In the genomic region with DNA sequence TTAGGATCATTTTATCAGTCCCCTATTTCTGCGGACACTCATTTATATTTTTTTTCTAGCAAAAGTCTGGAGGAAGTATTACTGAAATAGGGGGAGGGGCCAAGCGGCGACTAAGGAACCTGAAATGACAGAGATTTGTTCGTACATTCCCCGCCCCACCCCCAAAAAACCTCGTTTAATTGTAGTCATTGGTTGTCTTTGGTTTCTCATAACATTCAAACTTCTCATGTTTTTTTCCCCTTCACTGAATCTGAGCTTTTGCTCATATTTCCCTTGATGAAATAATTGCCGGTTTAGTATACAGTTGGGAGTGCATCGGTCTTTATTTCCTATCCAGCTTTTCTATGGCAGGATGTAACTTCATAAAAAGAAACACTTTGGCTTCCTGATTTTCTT, we compare ENCODE assay signal across 8 cellular contexts. TPM values are rescaled to one million over a fixed set of nuclear protein-coding genes. Genes with fewer than 3 reads are reported as not detected.
DNase-seq lines count a peak whose midpoint lies in the region; ATAC-seq, FAIRE-seq and TF ChIP-seq lines count a peak whose summit lies in the region.

No MANE protein-coding gene starts in this region.

- TF ChIP-seq CTCF in A549 (IDR thresholded peaks at IDR 0.05) (no peak), endothelial cell (IDR thresholded peaks at IDR 0.05; ENCODE audit: unreplicated experiment) (no peak)

- H3K9me3 Mint-ChIP-seq in IgD-negative memory B cell (no peaks in the 10 kb centered on the region), endothelial cell (ENCODE audit: unreplicated experiment) (no peaks in the 10 kb centered on the region)

- H3K36me3 Mint-ChIP-seq in IgD-negative memory B cell = no peaks in the 10 kb centered on the region
- H3K36me3 Mint-ChIP-seq in endothelial cell (ENCODE audit: low read depth, unreplicated experiment) = peaks cover 7% of the 10 kb centered on the region

- 7% methylated on average over 8 of the region's 8 CpGs for WGBS in A549 (ENCODE audit: missing lambda C conversion rate)

- H3K4me1 Mint-ChIP-seq in IgD-negative memory B cell = peaks cover 22 to 27% (median 26%) of the 10 kb centered on the region in 3 donors
- peaks cover 47% of the 10 kb centered on the region for H3K4me1 Mint-ChIP-seq in endothelial cell (ENCODE audit: unreplicated experiment)

- H3K27me3 Mint-ChIP-seq in IgD-negative memory B cell (peaks cover 2% of the 10 kb centered on the region), endothelial cell (ENCODE audit: unreplicated experiment) (peaks cover 25% of the 10 kb centered on the region)

- peak overlapping the region; percentile 64 to 94 (median 93) for H3K27ac Mint-ChIP-seq in IgD-negative memory B cell
- peak overlapping the region; percentile 98 for H3K27ac Mint-ChIP-seq in endothelial cell (ENCODE audit: unreplicated experiment)

- no peak for FAIRE-seq in A549 (lab: Jason Lieb, UNC)

- TF ChIP-seq EP300 in A549 (IDR thresholded peaks at IDR 0.05) = no peak

- H3K9me3 ChIP-seq in A549 = no peaks in the 10 kb centered on the region

- H3K4me1 ChIP-seq in A549 = no peaks in the 10 kb centered on the region

- H3K27ac ChIP-seq in A549 = no peak overlapping the region

- POLR2A ChIA-PET in A549 (lab: Yijun Ruan, JAX) = no interaction called here

- TF ChIP-seq RAD21 in A549 (conservative IDR thresholded peaks at IDR 0.05 in 1 of 2, IDR thresholded peaks at IDR 0.05 in 1 of 2) = no peak

- H3K4me2 ChIP-seq in A549 = peak overlapping the region; percentile 96

- no peak for DNase-seq in A549 (ENCODE audit: low read depth in 1 of 2, low spot score in 1 of 2)
- DNase-seq in activated CD4-positive, alpha-beta T cell treated with anti-CD3 and anti-CD28 coated beads, Interleukin-2, amount 50 U/mL, for 24 hours (ENCODE audit: low read depth in 1 of 2, low spot score in 1 of 2) = peak; percentile 37 to 69
- peak; percentile 43 for DNase-seq in endothelial cell (ENCODE audit: low spot score)
- DNase-seq in pons (ENCODE audit: low spot score) = peak; percentile 24
- no peak for DNase-seq in NCI-H510A (lab: John Stamatoyannopoulos, UW)

- H3K4me3 ChIP-seq in A549 = peak overlapping the region; percentile 77

- CTCF ChIA-PET in A549 (lab: Yijun Ruan, JAX) = interaction anchor here (0.8 to 1.2 kb wide), 3 partner anchors 9 to 169 kb away, joined by 3 to 4 read pairs (median 4); no protein-coding TSS in a partner anchor

- H3K4me3 Mint-ChIP-seq in IgD-negative memory B cell (peak overlapping the region; percentile 87 to 99 (median 98)), endothelial cell (ENCODE audit: unreplicated experiment) (peak overlapping the region; percentile 95)

- ATAC-seq in A549 (no peak), HG02763 (IDR thresholded peaks at IDR 0.05; ENCODE audit: unreplicated experiment) (no peak), GM21528 (IDR thresholded peaks at IDR 0.05; ENCODE audit: low FRiP score, unreplicated experiment) (no peak)

- no peak for TF ChIP-seq POLR2A in A549 (IDR thresholded peaks at IDR 0.05; ENCODE audit: low read length)

TF ChIP-seq in A549, 52 proteins besides CTCF, POLR2A, EP300 and RAD21:
- no peak for TF ChIP-seq ZC3H11A (IDR thresholded peaks at IDR 0.05)
- TF ChIP-seq CBX8 (IDR thresholded peaks at IDR 0.05) = 0 out of 2 replicates have a peak, but pooled peaks have one; percentile 45
- no peak for TF ChIP-seq HOXB5 (CRISPR knock-in tag; IDR thresholded peaks at IDR 0.05)

RNA-seq across cellular contexts. Expression of a gene that starts 0.8 kb away (rescaled TPM):
- polyA plus RNA-seq in A549 (2011; rRNA removed) (3.1 and 3.5 TPM in 2 replicates), A549 (2017; fragmentation: RNase III; extraction: RNeasy Plus Mini Kit Qiagen cat#74134 plus additional on column Dnase treatment) (3.7 to 5.8 TPM (median 5.1 TPM) in 3 replicates), IgD-negative memory B cell (45.9 TPM)
- polyA plus RNA-seq in A549 (2012; cell fraction: cytosol; rRNA removed) = 2.3 and 2.5 TPM in 2 replicates
- 1.8 and 2.6 TPM in 2 replicates for polyA plus RNA-seq in A549 (2012; cell fraction: nucleus; rRNA removed)
- polyA minus RNA-seq in A549 (2011; rRNA and poly(A)+ RNA removed) = 1.6 and 3.4 TPM in 2 replicates
- total RNA-seq in endothelial cell (ENCODE audit: unreplicated experiment) = 474 TPM

Comparison
In these comparisons a context has a peak if more than half of its experiments do, and no peak if none do; other contexts are left out.
1. DNase-seq: peak in activated CD4-positive, alpha-beta T cell treated with anti-CD3 and anti-CD28 coated beads, Interleukin-2, amount 50 U/mL, for 24 hours (2 of 2), endothelial cell (single experiment) and pons (single experiment); none in A549 (0 of 2) and NCI-H510A (single experiment).